Comparison of ENCODE assay signal across 8 cellular contexts in genomic region chr5:168268949-168269943, GRCh38. TPM values are rescaled to one million over a fixed set of nuclear protein-coding genes. Genes with fewer than 3 reads are reported as not detected.
A peak's percentile ranks its signal among the peaks of the same experiment; 100 is the strongest.
DNase-seq lines count a peak whose midpoint lies in the region; ATAC-seq and TF ChIP-seq lines count a peak whose summit lies in the region.

No MANE protein-coding gene starts in this region.

- peak overlapping the region; percentile 74 for H3K4me3 ChIP-seq in adipocyte (ENCODE audit: low read length)

- H3K9me3 ChIP-seq in adipocyte (ENCODE audit: control insufficient read depth, low read length): no peaks in the 10 kb centered on the region

- H3K9ac ChIP-seq in adipocyte (ENCODE audit: low read length): peak overlapping the region; percentile 52

- peak; percentile 78 for DNase-seq in NCI-H1092 treated with DMSO at 0.1 percent for 48 hours (lab: John Stamatoyannopoulos, UW)
- DNase-seq in SKM-1 treated with dmso at 0.1 percent for 144 hours (lab: John Stamatoyannopoulos, UW; ENCODE audit: unreplicated experiment): peak; percentile 74
- DNase-seq in adipocyte (ENCODE audit: low read depth): peak; percentile 94
- DNase-seq in left cardiac atrium: peak; percentile 90
- DNase-seq in posterior vena cava (ENCODE audit: low spot score): peak; percentile 93
- DNase-seq in ureter (ENCODE audit: low spot score): peak; percentile 89

- intact Hi-C loops in left cardiac atrium (cut with DNase I): loop anchor here in 1 of 2 donors (10.0 kb wide), 1 partner anchor 216 kb away; the partner anchor contains the start of gene RARS1
- intact Hi-C loops in posterior vena cava (cut with DNase I): no loop called here

- no peaks in the 10 kb centered on the region for H3K36me3 ChIP-seq in adipocyte (ENCODE audit: control insufficient read depth, insufficient read depth, low read length, severe bottlenecking)

- H3K27me3 ChIP-seq in adipocyte (replicated peaks; ENCODE audit: control insufficient read depth, insufficient read depth, low read length): peaks cover 5% of the 10 kb centered on the region

- peak; percentile 91 for ATAC-seq in HG02678 (IDR thresholded peaks at IDR 0.05; ENCODE audit: unreplicated experiment)
- peak; percentile 89 to 94 for ATAC-seq in left cardiac atrium

- TF ChIP-seq CTCF in GM12872 (IDR thresholded peaks at IDR 0.05; ENCODE audit: insufficient read depth, low read depth, low read length): peak; percentile 80

- H3K4me1 ChIP-seq in adipocyte (ENCODE audit: control insufficient read depth, insufficient read depth, low read length): peaks cover 15% of the 10 kb centered on the region

RNA-seq across cellular contexts. Expression of gene WWC1, which starts 22.2 kb away (rescaled TPM):
- total RNA-seq in left cardiac atrium (1 to 10 TPM; 3.4 to 6.2 TPM), posterior vena cava (under 1 TPM; 0.33 to 0.97 TPM), ureter (95.2 TPM)

Comparison
In these comparisons a context has a peak if more than half of its experiments do, and no peak if none do; other contexts are left out.
1. Peak in every context shown above with its lines: DNase-seq, ATAC-seq and H3K4me3 ChIP-seq.
2. RNA of gene WWC1, which starts 22.2 kb away (total RNA-seq): 95.2 TPM in ureter (single experiment); 3.4 to 6.2 TPM in left cardiac atrium and 0.33 to 0.97 TPM in posterior vena cava; every median in the first group is over 10 times any median in the second.